Comparison of ENCODE assay signal across 1 cellular context in the genomic region with DNA sequence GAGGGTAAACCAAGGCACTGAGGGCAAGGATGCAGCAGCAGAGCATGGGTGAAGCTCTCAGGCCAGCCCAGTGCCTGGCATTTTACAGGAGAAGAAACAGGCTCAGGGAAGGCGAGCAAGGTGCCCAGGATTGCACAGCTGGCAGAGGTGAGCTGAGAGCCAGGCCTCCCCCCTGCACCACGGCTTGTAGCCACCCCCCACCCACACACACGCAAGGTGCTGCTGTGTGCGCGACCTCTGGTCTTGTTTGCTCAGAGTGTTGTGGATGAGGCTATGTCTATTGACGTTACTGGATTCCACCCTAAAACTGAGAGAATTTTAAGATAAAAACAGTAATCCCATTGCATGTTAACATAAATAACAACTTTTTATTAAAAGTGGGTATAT.
A peak's percentile ranks its signal among the peaks of the same experiment; 100 is the strongest.
TF ChIP-seq lines count a peak whose summit lies in the region.

No MANE protein-coding gene starts in this region.

TF ChIP-seq in HepG2, 621 proteins besides CTCF, POLR2A, EP300 and RAD21 (continued from another document):
- TF ChIP-seq SNAPC5 (CRISPR knock-in tag; IDR thresholded peaks at IDR 0.05; ENCODE audit: borderline replicate concordance), result no peak
- peak; percentile 11; the same call in 1 of the 2 replicates for TF ChIP-seq HNF4G (IDR thresholded peaks at IDR 0.05; ENCODE audit: borderline replicate concordance, low read depth, low read length)
- no peak for TF ChIP-seq HNF4G (CRISPR knock-in tag; IDR thresholded peaks at IDR 0.05; ENCODE audit: borderline replicate concordance, low read depth)
- TF ChIP-seq SALL1 (CRISPR knock-in tag; IDR thresholded peaks at IDR 0.05), result peak; percentile 63
